ENCODE assay signal across 2 cellular contexts in the genomic region with DNA sequence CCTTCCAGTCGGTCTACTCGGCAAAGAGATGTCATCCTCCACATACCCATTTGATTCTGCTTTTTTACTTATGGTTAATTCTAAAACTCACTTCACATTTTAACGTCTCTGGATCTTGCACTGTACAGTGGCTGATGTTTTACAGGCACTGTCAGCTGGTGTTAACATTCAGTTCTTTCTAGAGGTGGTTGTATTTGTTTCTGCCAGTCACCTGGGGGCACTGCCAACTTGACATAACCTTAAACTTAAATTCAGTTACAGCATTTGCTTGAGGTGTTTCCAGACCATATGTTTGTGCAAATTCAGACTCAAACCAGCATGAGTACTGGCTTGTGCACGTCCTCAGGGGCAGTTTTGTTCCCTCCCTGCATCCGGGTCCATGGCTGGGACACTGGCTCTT.
A peak's percentile ranks its signal among the peaks of the same experiment; 100 is the strongest.
TF ChIP-seq lines count a peak whose summit lies in the region.

No MANE protein-coding gene starts in this region.

TF ChIP-seq in A549, 52 proteins besides CTCF, POLR2A, EP300 and RAD21:
- TF ChIP-seq SMC3 (IDR thresholded peaks at IDR 0.05) (peak; percentile 28; the same call in 1 of the 3 replicates), NPAS2 (CRISPR knock-in tag; IDR thresholded peaks at IDR 0.05; ENCODE audit: borderline replicate concordance) (no peak), JUNB (IDR thresholded peaks at IDR 0.05) (no peak), HEYL (CRISPR knock-in tag; IDR thresholded peaks at IDR 0.05) (no peak), PHF8 (IDR thresholded peaks at IDR 0.05; ENCODE audit: borderline replicate concordance, low read depth) (no peak), ZNF302 (CRISPR knock-in tag; IDR thresholded peaks at IDR 0.05) (no peak)
- TF ChIP-seq, protein P1, sequence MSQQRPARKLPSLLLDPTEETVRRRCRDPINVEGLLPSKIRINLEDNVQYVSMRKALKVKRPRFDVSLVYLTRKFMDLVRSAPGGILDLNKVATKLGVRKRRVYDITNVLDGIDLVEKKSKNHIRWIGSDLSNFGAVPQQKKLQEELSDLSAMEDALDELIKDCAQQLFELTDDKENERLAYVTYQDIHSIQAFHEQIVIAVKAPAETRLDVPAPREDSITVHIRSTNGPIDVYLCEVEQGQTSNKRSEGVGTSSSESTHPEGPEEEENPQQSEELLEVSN (IDR thresholded peaks at IDR 0.05; ENCODE audit: borderline replicate concordance, low read depth): no peak
- TF ChIP-seq, protein P2, sequence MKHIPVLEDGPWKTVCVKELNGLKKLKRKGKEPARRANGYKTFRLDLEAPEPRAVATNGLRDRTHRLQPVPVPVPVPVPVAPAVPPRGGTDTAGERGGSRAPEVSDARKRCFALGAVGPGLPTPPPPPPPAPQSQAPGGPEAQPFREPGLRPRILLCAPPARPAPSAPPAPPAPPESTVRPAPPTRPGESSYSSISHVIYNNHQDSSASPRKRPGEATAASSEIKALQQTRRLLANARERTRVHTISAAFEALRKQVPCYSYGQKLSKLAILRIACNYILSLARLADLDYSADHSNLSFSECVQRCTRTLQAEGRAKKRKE (CRISPR knock-in tag; IDR thresholded peaks at IDR 0.05; ENCODE audit: low read depth): no peak

TF ChIP-seq in HepG2, 621 proteins besides CTCF, POLR2A, EP300 and RAD21:
- TF ChIP-seq KLF16 (CRISPR knock-in tag; IDR thresholded peaks at IDR 0.05) (no peak), ZNF496 (CRISPR knock-in tag; IDR thresholded peaks at IDR 0.05; ENCODE audit: insufficient replicate concordance) (no peak), MEF2D (CRISPR knock-in tag; IDR thresholded peaks at IDR 0.05) (no peak), NR3C1 (CRISPR knock-in tag; IDR thresholded peaks at IDR 0.05) (no peak), MYPOP (CRISPR knock-in tag; IDR thresholded peaks at IDR 0.05) (no peak)
